27 cellular contexts compared by ENCODE assay signal in the genomic region with DNA sequence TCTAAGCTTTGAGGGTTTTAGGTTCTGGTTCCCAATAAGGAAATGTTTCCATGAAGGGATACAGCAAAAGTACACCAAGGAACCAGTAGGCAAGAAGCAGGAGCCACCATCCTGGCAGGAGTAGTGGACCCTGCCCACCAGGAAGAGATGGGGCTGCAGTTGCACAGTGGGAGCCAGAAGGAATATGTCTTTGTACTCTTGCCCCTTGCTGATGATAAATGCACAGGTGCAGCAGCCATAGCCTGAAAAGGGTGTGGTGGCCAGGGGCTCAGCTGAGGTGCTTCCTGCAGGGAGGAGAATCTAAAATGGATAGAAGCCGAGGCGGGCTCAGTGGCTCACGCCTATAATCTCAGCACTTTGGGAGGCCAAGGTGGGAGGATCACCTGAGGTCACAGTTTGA. TPM values are rescaled to one million over a fixed set of nuclear protein-coding genes. Genes with fewer than 3 reads are reported as not detected.
DNase-seq lines count a peak whose midpoint lies in the region; ATAC-seq, FAIRE-seq and TF ChIP-seq lines count a peak whose summit lies in the region.
"Had no signal": no experiment of that assay in that cellular context is flagged by ENCODE, and none has a peak within 500 bp of the region (broad histone marks: within the 10 kb centered on the region; RNA-seq: fewer than 3 reads in every experiment).

No MANE protein-coding gene starts in this region.

- H3K4me1 ChIP-seq in kidney (ENCODE audit: control insufficient read depth in 1 of 2, insufficient read depth in 1 of 2, low read depth in 1 of 2, low read length in 2 of 2) (no peaks in the 10 kb centered on the region), mucosa of descending colon (ENCODE audit: low read depth) (no peaks in the 10 kb centered on the region), psoas muscle (peaks cover 46% of the 10 kb centered on the region), stomach (peaks cover 0 to 14% (median 3%) of the 10 kb centered on the region in 4 donors)
- H3K4me1 ChIP-seq: BE2C had no signal

- H3K36me3 ChIP-seq in kidney (ENCODE audit: control insufficient read depth in 1 of 2, insufficient read depth in 2 of 2, low read length in 2 of 2) (no peaks in the 10 kb centered on the region), mucosa of descending colon (ENCODE audit: low read depth) (no peaks in the 10 kb centered on the region), psoas muscle (ENCODE audit: insufficient read depth in 1 of 2, low read depth in 1 of 2) (no peaks in the 10 kb centered on the region), stomach (peaks cover 0 to 25% (median 16%) of the 10 kb centered on the region in 4 donors)
- H3K36me3 ChIP-seq: BE2C had no signal

- no peak overlapping the region for H3K9ac ChIP-seq in kidney (ENCODE audit: low read length in 2 of 2)
- H3K9ac ChIP-seq: BLaER1 had no signal

- no peak for FAIRE-seq in kidney (lab: Jason Lieb, UNC)
- FAIRE-seq: A204.1, GM12878, GM12892, GM18507, GM19239 had no signal

- H3K4me3 ChIP-seq in kidney (ENCODE audit: low read length in 2 of 2) (no peak overlapping the region), mucosa of descending colon (no peak overlapping the region), psoas muscle (no peak overlapping the region), stomach (no peak overlapping the region)
- H3K4me3 ChIP-seq: BLaER1, GM12878 had no signal

- H3K27me3 ChIP-seq in psoas muscle (ENCODE audit: insufficient read depth in 3 of 3, low read length in 2 of 3) (no peaks in the 10 kb centered on the region), stomach (no peaks in the 10 kb centered on the region)
- H3K27me3 ChIP-seq: BE2C, BLaER1 had no signal

- no peak for TF ChIP-seq EP300 in stomach (IDR thresholded peaks at IDR 0.05)

- no peak overlapping the region for H3K27ac ChIP-seq in kidney (ENCODE audit: low read depth in 2 of 2, low read length in 2 of 2)
- peak overlapping the region; percentile 85 for H3K27ac ChIP-seq in psoas muscle
- no peak overlapping the region for H3K27ac ChIP-seq in stomach
- H3K27ac ChIP-seq: BLaER1 had no signal

- ATAC-seq in mucosa of descending colon = peak; percentile 59
- ATAC-seq in psoas muscle = no peak
- no peak for ATAC-seq in HG03135 (IDR thresholded peaks at IDR 0.05; ENCODE audit: unreplicated experiment)
- ATAC-seq: GM12878 had no signal

- 88 to 98% (median 95%) methylated on average over 3 of the region's 3 CpGs for WGBS in psoas muscle, 3 donors
- 89 to 100% (median 98%) methylated on average over 3 of the region's 3 CpGs for WGBS in stomach, 5 donors

- no peaks in the 10 kb centered on the region for H3K9me3 ChIP-seq in kidney (ENCODE audit: control insufficient read depth in 1 of 2, low read length in 2 of 2)
- H3K9me3 ChIP-seq in mucosa of descending colon = no peaks in the 10 kb centered on the region
- no peaks in the 10 kb centered on the region for H3K9me3 ChIP-seq in psoas muscle
- no peaks in the 10 kb centered on the region for H3K9me3 ChIP-seq in stomach
- H3K9me3 ChIP-seq: BE2C, BLaER1 had no signal

- TF ChIP-seq POLR2A in stomach (IDR thresholded peaks at IDR 0.05) = no peak

- intact Hi-C loops in kidney (cut with DNase I) = no loop called here
- intact Hi-C loops in mucosa of descending colon (cut with DNase I, micrococcal nuclease) = no loop called here
- intact Hi-C loops in psoas muscle (cut with DNase I) = no loop called here
- intact Hi-C loops in stomach (cut with DNase I; ENCODE audit: low total_unique reads) = no loop called here

- no peak for TF ChIP-seq CTCF in kidney (IDR thresholded peaks at IDR 0.05; ENCODE audit: borderline replicate concordance, extremely low read depth, insufficient read depth)
- no peak for TF ChIP-seq CTCF in mucosa of descending colon (IDR thresholded peaks at IDR 0.05)
- TF ChIP-seq CTCF in psoas muscle (IDR thresholded peaks at IDR 0.05) = no peak
- TF ChIP-seq CTCF in stomach (IDR thresholded peaks at IDR 0.05) = no peak

- peak; percentile 8 for DNase-seq in kidney
- DNase-seq in mucosa of descending colon = no peak
- DNase-seq in psoas muscle = no peak
- no peak for DNase-seq in kidney tubule cell (ENCODE audit: low spot score)
- DNase-seq in stomach = no peak
- DNase-seq in NCI-H1436 treated with DMSO at 0.1 percent for 48 hours (lab: John Stamatoyannopoulos, UW) = no peak
- DNase-seq: 8988T; ACHN; BE2C; C1 segment of cervical spinal cord; CD4-positive, alpha-beta memory T cell; CD4-positive, CD25-positive, alpha-beta regulatory T cell; CD8-positive, alpha-beta memory T cell; COR-L47; DMS 273 treated with DMSO at 0.1 percent for 48 hours; DMS153; DMS53; DND-41; EL; GDM1 had no signal

RNA-seq across cellular contexts. Expression of a gene that starts 27.5 kb away (rescaled TPM):
- total RNA-seq in kidney (72.3 TPM), mucosa of descending colon (100 to 1,000 TPM in 1 of 3 donors, 10 to 100 TPM in 2; 82.3 to 136 (median 87.9) TPM), psoas muscle (10 to 100 TPM; 23.1 to 33.0 (median 28.3) TPM), stomach (10 to 100 TPM in 4 of 5 donors, 1 to 10 TPM in 1; 5.8 to 51.6 (median 21.9) TPM)
- polyA plus RNA-seq in kidney (ENCODE audit: insufficient read depth, low read depth, low replicate concordance) (37.4 TPM), psoas muscle (10 to 100 TPM; 18.1 to 39.9 (median 21.2) TPM), stomach (10 to 100 TPM in 1 of 3 donors, 1 to 10 TPM in 2; 5.7 to 11.4 (median 9.6) TPM)

RNA-seq across cellular contexts. Expression of a gene that starts 27.8 kb away (rescaled TPM):
- 63.0 TPM for total RNA-seq in kidney
- polyA plus RNA-seq in kidney (ENCODE audit: insufficient read depth, low read depth, low replicate concordance) = 48.2 TPM
- total RNA-seq in mucosa of descending colon = 10 to 100 TPM; 57.5 to 67.1 (median 60.6) TPM
- total RNA-seq in psoas muscle = 10 to 100 TPM; 44.0 to 61.0 (median 56.5) TPM
- polyA plus RNA-seq in psoas muscle = 10 to 100 TPM; 36.8 to 91.6 (median 80.5) TPM
- 100 to 1,000 TPM in 2 of 5 donors, 10 to 100 TPM in 3; 58.3 to 161 (median 95.3) TPM for total RNA-seq in stomach
- 10 to 100 TPM; 29.3 to 43.4 (median 42.3) TPM for polyA plus RNA-seq in stomach

RNA-seq across cellular contexts. Expression of a gene that starts 29.6 kb away (rescaled TPM):
- total RNA-seq in kidney = 112 TPM
- 96.6 TPM for polyA plus RNA-seq in kidney (ENCODE audit: insufficient read depth, low read depth, low replicate concordance)
- total RNA-seq in mucosa of descending colon = 100 to 1,000 TPM; 118 to 123 (median 122) TPM
- total RNA-seq in psoas muscle = 100 to 1,000 TPM; 162 to 290 (median 231) TPM
- 100 to 1,000 TPM; 111 to 472 (median 125) TPM for polyA plus RNA-seq in psoas muscle
- total RNA-seq in stomach = 100 to 1,000 TPM in 2 of 5 donors, 10 to 100 TPM in 3; 30.3 to 165 (median 87.5) TPM
- 10 to 100 TPM; 34.6 to 46.4 (median 43.1) TPM for polyA plus RNA-seq in stomach
